In genomic region chr7:135171581-135172291, GRCh38 we compare ENCODE assay signal across 8 cellular contexts. TPM values are rescaled to one million over a fixed set of nuclear protein-coding genes. Genes with fewer than 3 reads are reported as not detected.
DNase-seq lines count a peak whose midpoint lies in the region; ATAC-seq, FAIRE-seq and TF ChIP-seq lines count a peak whose summit lies in the region.
"Not testable (repeated sequence)": the region's sequence is repeated elsewhere in the genome, so short reads cannot be mapped to it uniquely, and the experiment has no call there.

No MANE protein-coding gene starts in this region.

- peaks cover 0 to 27% (median 6%) of the 10 kb centered on the region in 3 donors for H3K36me3 Mint-ChIP-seq in CD8-positive, alpha-beta memory T cell

- FAIRE-seq in pancreas (lab: Jason Lieb, UNC), result not testable (repeated sequence)

- WGBS in HUES64, result 85% methylated on average over 19 of the region's 19 CpGs
- WGBS in body of pancreas, 2 donors, result 63 to 77% methylated on average over 6 to 19 of the region's 19 CpGs
- 68 to 72% methylated on average over 19 of the region's 19 CpGs for WGBS in pancreas, 2 donors
- WGBS in thyroid gland, 2 donors, result 73 to 90% methylated on average over 10 to 17 of the region's 19 CpGs

- peak overlapping the region in 7 of 8 donors; percentile 73 to 99 (median 92) for H3K27ac Mint-ChIP-seq in CD8-positive, alpha-beta memory T cell

- not testable (repeated sequence) for H3K27me3 Mint-ChIP-seq in CD8-positive, alpha-beta memory T cell

- peak overlapping the region; percentile 51 to 89 (median 86) for H3K4me3 Mint-ChIP-seq in CD8-positive, alpha-beta memory T cell

- 0 out of 2 replicates have a peak overlapping the region, but pooled peaks have one; percentile 5 for H3K9ac ChIP-seq in HUES64 (ENCODE audit: low read depth, low read length)
- H3K9ac ChIP-seq in fibroblast of lung (ENCODE audit: insufficient read depth, low read length), result not testable (repeated sequence)

- H2AFZ ChIP-seq in fibroblast of lung (ENCODE audit: low read length), result peak overlapping the region; percentile 41

- not testable (repeated sequence) for H3K9me3 ChIP-seq in CD8-positive, alpha-beta memory T cell (ENCODE audit: low read length); HUES64 (ENCODE audit: insufficient read depth, low read depth, low read length); body of pancreas; fibroblast of lung (ENCODE audit: control insufficient read depth, insufficient read depth, low read depth, low read length); left lung; pancreas; thyroid gland

- not testable (repeated sequence) for DNase-seq in CD8-positive, alpha-beta memory T cell; fibroblast of lung (ENCODE audit: low read depth in 2 of 2)
- DNase-seq in body of pancreas (peak; percentile 58 to 72 (median 65)), left lung (peak; percentile 71 to 85), pancreas (peak in 2 of 6 donors; percentile 38 to 43), thyroid gland (peak; percentile 27 to 48)

- not testable (repeated sequence) for H4K20me1 ChIP-seq in fibroblast of lung (ENCODE audit: control insufficient read depth, extremely low read depth, insufficient read depth, low read length)

- peaks cover 34 to 45% (median 44%) of the 10 kb centered on the region in 3 donors for H3K4me1 Mint-ChIP-seq in CD8-positive, alpha-beta memory T cell

- peak overlapping the region; percentile 25 for H3K4me2 ChIP-seq in fibroblast of lung (ENCODE audit: extremely low read depth, insufficient read depth, low read length)

- not testable (repeated sequence) for ATAC-seq in body of pancreas
- peak; percentile 25 for ATAC-seq in left lung
- ATAC-seq in pancreas, result peak in 2 of 4 donors; percentile 11 to 18

- peaks cover 27% of the 10 kb centered on the region for H3K79me2 ChIP-seq in fibroblast of lung (ENCODE audit: control insufficient read depth, insufficient read depth, low read length)

- peaks cover 17% of the 10 kb centered on the region for H3K4me1 ChIP-seq in CD8-positive, alpha-beta memory T cell (ENCODE audit: insufficient read depth, low read length)
- not testable (repeated sequence) for H3K4me1 ChIP-seq in HUES64 (ENCODE audit: insufficient read depth, low read length)
- peaks cover 34% of the 10 kb centered on the region for H3K4me1 ChIP-seq in body of pancreas
- H3K4me1 ChIP-seq in fibroblast of lung (ENCODE audit: control insufficient read depth, extremely low read depth, insufficient read depth, low read length), result peaks cover 14% of the 10 kb centered on the region
- peaks cover 8 to 41% of the 10 kb centered on the region in 2 donors for H3K4me1 ChIP-seq in left lung
- H3K4me1 ChIP-seq in pancreas, result peaks cover 5 to 18% (median 13%) of the 10 kb centered on the region in 3 donors
- H3K4me1 ChIP-seq in thyroid gland, result peaks cover 20 to 35% of the 10 kb centered on the region in 2 donors

- not testable (repeated sequence) for H3K27me3 ChIP-seq in CD8-positive, alpha-beta memory T cell (ENCODE audit: insufficient read depth, low read length, poor library complexity, severe bottlenecking); HUES64 (ENCODE audit: insufficient read depth, low read length); body of pancreas; fibroblast of lung (ENCODE audit: control insufficient read depth, insufficient read depth, low read length); left lung; pancreas; thyroid gland

- TF ChIP-seq POLR2A in body of pancreas (IDR thresholded peaks at IDR 0.05) (peak in 1 of 3 donors; percentile 29), thyroid gland (IDR thresholded peaks at IDR 0.05) (peak in 1 of 2 donors; percentile 18)

- H3K27ac ChIP-seq in CD8-positive, alpha-beta memory T cell (ENCODE audit: low read depth, low read length), result not testable (repeated sequence)
- H3K27ac ChIP-seq in HUES64 (ENCODE audit: low read depth, low read length) (peak overlapping the region; percentile 65; the same call in 1 of the 2 replicates), VCaP (peak overlapping the region; percentile 97; the same call in 1 of the 2 replicates), body of pancreas (peak overlapping the region; percentile 88 to 98 (median 96)), fibroblast of lung (ENCODE audit: insufficient read depth, low read length) (peak overlapping the region; percentile 43), left lung (peak overlapping the region; percentile 92 to 100), pancreas (peak overlapping the region; percentile 95 to 99 (median 96)), thyroid gland (peak overlapping the region; percentile 58 to 95 (median 92))

- peaks cover 12% of the 10 kb centered on the region for H3K36me3 ChIP-seq in CD8-positive, alpha-beta memory T cell (ENCODE audit: insufficient read depth, low read length)
- H3K36me3 ChIP-seq in HUES64 (ENCODE audit: insufficient read depth, low read length) (peaks cover 20% of the 10 kb centered on the region), fibroblast of lung (ENCODE audit: control insufficient read depth, insufficient read depth, low read length) (peaks cover 18% of the 10 kb centered on the region), left lung (peaks cover 0 to 18% of the 10 kb centered on the region in 2 donors), thyroid gland (peaks cover 11 to 12% of the 10 kb centered on the region in 2 donors)
- H3K36me3 ChIP-seq in body of pancreas (replicated peaks in 1 of 2; ENCODE audit: insufficient read depth in 1 of 2, low read depth in 2 of 2); pancreas: not testable (repeated sequence)

- H3K4me3 ChIP-seq in CD8-positive, alpha-beta memory T cell (ENCODE audit: low read length); HUES64 (ENCODE audit: low read length); body of pancreas; fibroblast of lung (replicated peaks in 1 of 4; ENCODE audit: control extremely low read depth in 1 of 4, insufficient read depth in 1 of 4, low read depth in 3 of 4, low read length in 4 of 4); pancreas; thyroid gland (replicated peaks in 1 of 3): not testable (repeated sequence)
- peak overlapping the region in 1 of 2 donors; percentile 85 for H3K4me3 ChIP-seq in left lung

- not testable (repeated sequence) for TF ChIP-seq CTCF in VCaP (conservative IDR thresholded peaks at IDR 0.05); body of pancreas (IDR thresholded peaks at IDR 0.05); fibroblast of lung (conservative IDR thresholded peaks at IDR 0.05 in 1 of 2, IDR thresholded peaks at IDR 0.05 in 1 of 2; ENCODE audit: low read depth in 1 of 2, low read length in 2 of 2); left lung (IDR thresholded peaks at IDR 0.05); pancreas (IDR thresholded peaks at IDR 0.05); thyroid gland (IDR thresholded peaks at IDR 0.05)

- intact Hi-C loops in body of pancreas (cut with DNase I); left lung (cut with DNase I); pancreas (cut with DNase I): not testable (repeated sequence)
- intact Hi-C loops in thyroid gland (cut with DNase I), result loop anchor here (5.0 kb wide), 1 partner anchor 184 kb away; the partner anchor contains the start of gene AGBL3

- POLR2A ChIA-PET in CD8-positive, alpha-beta memory T cell (lab: Charles Lee), result interaction anchor here (2.1 to 4.0 kb wide), 2 partner anchors 24 to 40 kb away, joined by 14 to 39 read pairs; partner anchors contain the start of genes TMEM140 and WDR91

- CTCF ChIA-PET in CD8-positive, alpha-beta memory T cell (lab: Charles Lee), result interaction anchor here (0.6 to 4.4 kb wide), 17 partner anchors 8 to 539 kb away, joined by 3 to 82 read pairs (median 8); partner anchors contain the start of genes AGBL3, BPGM, TMEM140 and WDR91

- H3K9me3 Mint-ChIP-seq in CD8-positive, alpha-beta memory T cell, result not testable (repeated sequence)

RNA-seq across cellular contexts. Expression of gene CYREN, which starts 1.2 kb away (rescaled TPM):
- total RNA-seq in CD8-positive, alpha-beta memory T cell, result 10 to 100 TPM; 77.2 to 79.9 TPM
- polyA plus RNA-seq in CD8-positive, alpha-beta memory T cell, result 45.4 TPM
- polyA plus RNA-seq in HUES64 (2013, experiment 1 of 2), result 38.6 TPM
- polyA plus RNA-seq in HUES64 (2013, experiment 2 of 2), result 36.1 TPM
- 10 to 100 TPM; 32.9 to 40.5 TPM for total RNA-seq in body of pancreas
- 34.5 and 40.1 TPM in 2 replicates for total RNA-seq in fibroblast of lung
- 24.4 and 33.0 TPM in 2 replicates for polyA plus RNA-seq in fibroblast of lung
- 27.1 and 36.6 TPM in 2 replicates for polyA plus RNA-seq in fibroblast of lung (2012)
- 16.9 and 20.8 TPM in 2 replicates for polyA minus RNA-seq in fibroblast of lung (ENCODE audit: low replicate concordance)
- 10 to 100 TPM; 32.1 to 39.9 TPM for total RNA-seq in left lung
- 10 to 100 TPM; 13.9 to 29.0 (median 21.0) TPM for total RNA-seq in pancreas
- polyA plus RNA-seq in pancreas, result 10 to 100 TPM; 25.2 to 28.2 TPM
- total RNA-seq in thyroid gland, result 10 to 100 TPM; 40.3 to 54.4 (median 46.8) TPM

RNA-seq across cellular contexts. Expression of gene TMEM140, which starts 23.9 kb away (rescaled TPM):
- 1 to 10 TPM; 6.6 to 7.0 TPM for total RNA-seq in CD8-positive, alpha-beta memory T cell
- 34.4 TPM for polyA plus RNA-seq in CD8-positive, alpha-beta memory T cell
- polyA plus RNA-seq in HUES64 (2013, experiment 1 of 2), result not detected
- not detected for polyA plus RNA-seq in HUES64 (2013, experiment 2 of 2)
- total RNA-seq in body of pancreas, result 1 to 10 TPM; 4.0 to 9.6 TPM
- 13.1 and 29.7 TPM in 2 replicates for total RNA-seq in fibroblast of lung
- 5.1 and 8.7 TPM in 2 replicates for polyA plus RNA-seq in fibroblast of lung
- polyA plus RNA-seq in fibroblast of lung (2012), result 11.9 and 14.9 TPM in 2 replicates
- 6.9 and 7.1 TPM in 2 replicates for polyA minus RNA-seq in fibroblast of lung (ENCODE audit: low replicate concordance)
- total RNA-seq in left lung, result 10 to 100 TPM; 24.0 to 25.4 TPM
- 10 to 100 TPM in 1 of 6 donors, 1 to 10 TPM in 5; 2.7 to 14.3 (median 4.3) TPM for total RNA-seq in pancreas
- 1 to 10 TPM; 5.0 to 6.5 TPM for polyA plus RNA-seq in pancreas
- 10 to 100 TPM; 12.8 to 33.1 (median 14.3) TPM for total RNA-seq in thyroid gland

RNA-seq across cellular contexts. Expression of gene WDR91, which starts 39.6 kb away (rescaled TPM):
- 10 to 100 TPM; 25.1 to 27.7 TPM for total RNA-seq in CD8-positive, alpha-beta memory T cell
- polyA plus RNA-seq in CD8-positive, alpha-beta memory T cell, result 5.7 TPM
- polyA plus RNA-seq in HUES64 (2013, experiment 1 of 2), result 8.0 TPM
- 6.4 TPM for polyA plus RNA-seq in HUES64 (2013, experiment 2 of 2)
- total RNA-seq in body of pancreas, result 10 to 100 TPM; 28.0 to 32.4 TPM
- 17.5 and 27.4 TPM in 2 replicates for total RNA-seq in fibroblast of lung
- polyA plus RNA-seq in fibroblast of lung, result 6.0 and 10.7 TPM in 2 replicates
- 7.6 and 12.8 TPM in 2 replicates for polyA plus RNA-seq in fibroblast of lung (2012)
- polyA minus RNA-seq in fibroblast of lung (ENCODE audit: low replicate concordance), result 50.4 and 61.0 TPM in 2 replicates
- total RNA-seq in left lung, result 10 to 100 TPM; 22.9 to 27.9 TPM
- total RNA-seq in pancreas, result 10 to 100 TPM; 17.8 to 28.9 (median 23.0) TPM
- 10 to 100 TPM; 43.0 to 47.9 TPM for polyA plus RNA-seq in pancreas
- 10 to 100 TPM in 1 of 4 donors, 1 to 10 TPM in 3; 8.4 to 34.4 (median 9.1) TPM for total RNA-seq in thyroid gland
